1 cellular context compared by ENCODE assay signal in genomic region chr3:156892701-156893100, GRCh38.
TF ChIP-seq lines count a peak whose summit lies in the region.

No MANE protein-coding gene starts in this region.

TF ChIP-seq in SK-N-SH, 30 proteins besides CTCF, POLR2A, EP300 and RAD21 (continued from another document):
- TF ChIP-seq, protein P1, sequence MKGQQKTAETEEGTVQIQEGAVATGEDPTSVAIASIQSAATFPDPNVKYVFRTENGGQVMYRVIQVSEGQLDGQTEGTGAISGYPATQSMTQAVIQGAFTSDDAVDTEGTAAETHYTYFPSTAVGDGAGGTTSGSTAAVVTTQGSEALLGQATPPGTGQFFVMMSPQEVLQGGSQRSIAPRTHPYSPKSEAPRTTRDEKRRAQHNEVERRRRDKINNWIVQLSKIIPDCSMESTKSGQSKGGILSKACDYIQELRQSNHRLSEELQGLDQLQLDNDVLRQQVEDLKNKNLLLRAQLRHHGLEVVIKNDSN (IDR thresholded peaks at IDR 0.05; ENCODE audit: borderline replicate concordance, low read depth) = no peak
- TF ChIP-seq, protein P2, sequence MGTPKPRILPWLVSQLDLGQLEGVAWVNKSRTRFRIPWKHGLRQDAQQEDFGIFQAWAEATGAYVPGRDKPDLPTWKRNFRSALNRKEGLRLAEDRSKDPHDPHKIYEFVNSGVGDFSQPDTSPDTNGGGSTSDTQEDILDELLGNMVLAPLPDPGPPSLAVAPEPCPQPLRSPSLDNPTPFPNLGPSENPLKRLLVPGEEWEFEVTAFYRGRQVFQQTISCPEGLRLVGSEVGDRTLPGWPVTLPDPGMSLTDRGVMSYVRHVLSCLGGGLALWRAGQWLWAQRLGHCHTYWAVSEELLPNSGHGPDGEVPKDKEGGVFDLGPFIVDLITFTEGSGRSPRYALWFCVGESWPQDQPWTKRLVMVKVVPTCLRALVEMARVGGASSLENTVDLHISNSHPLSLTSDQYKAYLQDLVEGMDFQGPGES (IDR thresholded peaks at IDR 0.05; ENCODE audit: low read depth, low read length) = no peak
- no peak for TF ChIP-seq SIN3A (IDR thresholded peaks at IDR 0.05; ENCODE audit: borderline replicate concordance, low read depth, low read length)
- no peak for TF ChIP-seq TEAD4 (IDR thresholded peaks at IDR 0.05; ENCODE audit: borderline replicate concordance, insufficient read depth)
TF ChIP-seq in SK-N-SH: peak in this region for 7.
